In the genomic region with DNA sequence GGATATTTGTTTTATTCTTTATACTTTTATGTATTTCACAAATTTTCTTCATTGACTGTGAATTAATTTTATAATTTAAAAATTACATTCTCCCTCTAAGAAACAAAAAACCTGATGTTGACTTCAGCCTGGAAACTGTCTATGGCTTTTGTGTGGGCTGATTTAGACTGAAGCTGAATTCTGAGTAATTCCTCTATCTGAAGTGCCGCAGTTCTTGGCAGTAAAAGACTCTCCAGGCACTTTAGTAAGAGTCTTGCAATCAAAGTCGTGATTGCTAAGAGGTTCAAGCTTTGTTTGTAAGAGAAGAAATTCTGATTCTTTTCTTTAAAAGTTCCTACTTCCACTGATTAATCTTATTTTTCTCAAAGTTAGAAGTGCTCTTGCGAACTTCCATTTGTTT, we compare ENCODE assay signal across 23 cellular contexts. TPM values are rescaled to one million over a fixed set of nuclear protein-coding genes. Genes with fewer than 3 reads are reported as not detected.
DNase-seq lines count a peak whose midpoint lies in the region; ATAC-seq and TF ChIP-seq lines count a peak whose summit lies in the region.
"Had no signal": no experiment of that assay in that cellular context is flagged by ENCODE, and none has a peak within 500 bp of the region (broad histone marks: within the 10 kb centered on the region; RNA-seq: fewer than 3 reads in every experiment).

No MANE protein-coding gene starts in this region.

- H3K4me3 Mint-ChIP-seq in MCF 10A (ENCODE audit: unreplicated experiment) (no peak overlapping the region), brain (peak overlapping the region in 3 of 5 experiments; percentile 20 to 71 (median 36))
- H3K4me3 Mint-ChIP-seq: activated naive CD4-positive, alpha-beta T cell treated with anti-CD3 and anti-CD28 coated beads, Interleukin-2, amount 50 U/mL, for 24 hours; CD4-positive, alpha-beta T cell had no signal

- TF ChIP-seq POLR2A in breast epithelium (IDR thresholded peaks at IDR 0.05): no peak
- TF ChIP-seq POLR2A in thyroid gland (IDR thresholded peaks at IDR 0.05): no peak

- DNase-seq in breast epithelium (ENCODE audit: low spot score in 2 of 2): no peak
- no peak for DNase-seq in MCF 10A (ENCODE audit: unreplicated experiment)
- no peak for DNase-seq in lower lobe of right lung
- DNase-seq in thyroid gland: peak; percentile 44
- no peak for DNase-seq in sciatic nerve (ENCODE audit: low spot score)
- no peak for DNase-seq in NCI-H82 treated with DMSO at 0.1 percent for 48 hours (lab: John Stamatoyannopoulos, UW; ENCODE audit: unreplicated experiment)
- DNase-seq: activated T-cell treated with anti-CD3 and anti-CD28 coated beads, Interleukin-2, amount 50 U/mL, for 1 hour; CD4-positive, alpha-beta T cell; effector memory CD4-positive, alpha-beta T cell; GOT3; MG63; mucosa of descending colon; NCI-H1694; NCI-H446; occipital lobe; stimulated activated naive CD4-positive, alpha-beta T cell treated with Interleukin-2 at 50 U/mL for 16 hours had no signal

- peak overlapping the region; percentile 10 to 70 for H3K27ac ChIP-seq in breast epithelium
- H3K27ac ChIP-seq in lower lobe of right lung: peak overlapping the region; percentile 26
- peak overlapping the region; percentile 33 to 79 (median 44) for H3K27ac ChIP-seq in thyroid gland
- H3K27ac ChIP-seq: A549, right atrium auricular region had no signal

- 18 to 27% methylated on average over 3 of the region's 3 CpGs for WGBS in thyroid gland, 2 donors

- H3K27me3 ChIP-seq in breast epithelium (no peaks in the 10 kb centered on the region), lower lobe of right lung (ENCODE audit: low read depth) (no peaks in the 10 kb centered on the region), thyroid gland (no peaks in the 10 kb centered on the region)
- H3K27me3 ChIP-seq: MG63, right atrium auricular region, upper lobe of left lung had no signal

- CTCF ChIA-PET in MCF 10A (lab: Yijun Ruan, JAX): no interaction called here

- POLR2A ChIA-PET in MCF 10A (lab: Yijun Ruan, JAX): interaction anchor here (0.6 kb wide), 1 partner anchor 663 kb away, joined by 3 read pairs; no protein-coding TSS in a partner anchor

- H3K4me3 ChIP-seq in breast epithelium (no peak overlapping the region), lower lobe of right lung (no peak overlapping the region), thyroid gland (replicated peaks in 1 of 3) (no peak overlapping the region)
- H3K4me3 ChIP-seq: A549, MG63, mucosa of descending colon, right atrium auricular region, upper lobe of left lung had no signal

- intact Hi-C loops in breast epithelium (cut with DNase I; ENCODE audit: low total_unique reads) (no loop called here), MCF 10A (cut with micrococcal nuclease) (no loop called here), lower lobe of right lung (cut with DNase I) (no loop called here), thyroid gland (cut with DNase I) (no loop called here), sciatic nerve (cut with DNase I) (no loop called here)

- H3K36me3 ChIP-seq in breast epithelium: no peaks in the 10 kb centered on the region
- H3K36me3 ChIP-seq in lower lobe of right lung: no peaks in the 10 kb centered on the region
- H3K36me3 ChIP-seq in thyroid gland: no peaks in the 10 kb centered on the region
- H3K36me3 ChIP-seq: MG63, right atrium auricular region, upper lobe of left lung had no signal

- H3K4me1 Mint-ChIP-seq in MCF 10A (ENCODE audit: insufficient read depth, unreplicated experiment): peaks cover 6% of the 10 kb centered on the region
- H3K4me1 Mint-ChIP-seq in brain: peaks cover 53% of the 10 kb centered on the region

- H3K9me3 Mint-ChIP-seq in MCF 10A (ENCODE audit: unreplicated experiment) (peaks cover 8% of the 10 kb centered on the region), brain (peaks cover 16 to 30% (median 24%) of the 10 kb centered on the region in 5 experiments)

- H3K27me3 Mint-ChIP-seq in MCF 10A (ENCODE audit: insufficient read depth, unreplicated experiment) (no peaks in the 10 kb centered on the region), brain (no peaks in the 10 kb centered on the region)
- H3K27me3 Mint-ChIP-seq: activated naive CD4-positive, alpha-beta T cell treated with anti-CD3 and anti-CD28 coated beads, Interleukin-2, amount 50 U/mL, for 24 hours; CD4-positive, alpha-beta T cell had no signal

- no TSS peak for BruUV-seq in MCF 10A (replicated peaks; lab: Mats Ljungman, UMichigan)

- H3K4me1 ChIP-seq in breast epithelium: peaks cover 0 to 12% of the 10 kb centered on the region in 2 donors
- peaks cover 24% of the 10 kb centered on the region for H3K4me1 ChIP-seq in lower lobe of right lung
- H3K4me1 ChIP-seq in thyroid gland: peaks cover 6 to 17% of the 10 kb centered on the region in 2 donors

- peak in 1 of 2 donors; percentile 50 for ATAC-seq in lower lobe of right lung
- no peak for ATAC-seq in sciatic nerve
- no peak for ATAC-seq in HG03039 (IDR thresholded peaks at IDR 0.05; ENCODE audit: unreplicated experiment)
- ATAC-seq: A549, HepG2, mucosa of descending colon had no signal

- H3K9me3 ChIP-seq in breast epithelium (no peaks in the 10 kb centered on the region), lower lobe of right lung (no peaks in the 10 kb centered on the region), thyroid gland (no peaks in the 10 kb centered on the region)
- H3K9me3 ChIP-seq: MG63, mucosa of descending colon, upper lobe of left lung had no signal

- H3K36me3 Mint-ChIP-seq in MCF 10A (ENCODE audit: insufficient read depth, unreplicated experiment) (no peaks in the 10 kb centered on the region), brain (peaks cover 10% of the 10 kb centered on the region)

- TF ChIP-seq CTCF in breast epithelium (IDR thresholded peaks at IDR 0.05) (no peak), MCF 10A (IDR thresholded peaks at IDR 0.05; ENCODE audit: unreplicated experiment) (no peak), brain (conservative IDR thresholded peaks at IDR 0.05) (no peak), lower lobe of right lung (IDR thresholded peaks at IDR 0.05) (no peak), thyroid gland (IDR thresholded peaks at IDR 0.05) (no peak)

- H3K27ac Mint-ChIP-seq in MCF 10A (ENCODE audit: low read depth, unreplicated experiment): no peak overlapping the region
- peak overlapping the region in 4 of 5 experiments; percentile 75 to 99 (median 87) for H3K27ac Mint-ChIP-seq in brain
- H3K27ac Mint-ChIP-seq: activated naive CD4-positive, alpha-beta T cell treated with anti-CD3 and anti-CD28 coated beads, Interleukin-2, amount 50 U/mL, for 24 hours; CD4-positive, alpha-beta T cell had no signal

RNA-seq across cellular contexts. Expression of gene CEP41, which starts 3.4 kb away (rescaled TPM):
- total RNA-seq in breast epithelium (1 to 10 TPM; 5.9 to 8.9 (median 7.0) TPM), MCF 10A (2022) (14.0 and 15.8 TPM in 2 replicates), lower lobe of right lung (10.0 TPM), thyroid gland (10 to 100 TPM in 1 of 4 donors, 1 to 10 TPM in 3; 3.1 to 10.7 (median 7.9) TPM), sciatic nerve (11.0 TPM)
- 86.1 TPM for polyA plus RNA-seq in brain (ENCODE audit: insufficient read depth, low read depth, low replicate concordance)

RNA-seq across cellular contexts. Expression of gene MEST, which starts 47.7 kb away (rescaled TPM):
- total RNA-seq in breast epithelium (10 to 100 TPM; 54.9 to 95.7 (median 60.3) TPM), MCF 10A (2022) (34.2 and 39.0 TPM in 2 replicates), lower lobe of right lung (34.7 TPM), thyroid gland (10 to 100 TPM; 20.7 to 29.8 (median 25.5) TPM), sciatic nerve (72.0 TPM)
- polyA plus RNA-seq in brain (ENCODE audit: insufficient read depth, low read depth, low replicate concordance): 290 TPM

Comparison
In these comparisons a context has a peak if more than half of its experiments do, and no peak if none do; other contexts are left out.
1. DNase-seq: peak in thyroid gland (2 of 2); none in breast epithelium (0 of 2), MCF 10A (single experiment), lower lobe of right lung (single experiment), sciatic nerve (single experiment) and NCI-H82 treated with DMSO at 0.1 percent for 48 hours (single experiment).
2. Peak in every context shown above with its lines, with median percentiles within 50 percentile points of each other: H3K27ac ChIP-seq.